ENCODE assay signal across 17 cellular contexts in the genomic region with DNA sequence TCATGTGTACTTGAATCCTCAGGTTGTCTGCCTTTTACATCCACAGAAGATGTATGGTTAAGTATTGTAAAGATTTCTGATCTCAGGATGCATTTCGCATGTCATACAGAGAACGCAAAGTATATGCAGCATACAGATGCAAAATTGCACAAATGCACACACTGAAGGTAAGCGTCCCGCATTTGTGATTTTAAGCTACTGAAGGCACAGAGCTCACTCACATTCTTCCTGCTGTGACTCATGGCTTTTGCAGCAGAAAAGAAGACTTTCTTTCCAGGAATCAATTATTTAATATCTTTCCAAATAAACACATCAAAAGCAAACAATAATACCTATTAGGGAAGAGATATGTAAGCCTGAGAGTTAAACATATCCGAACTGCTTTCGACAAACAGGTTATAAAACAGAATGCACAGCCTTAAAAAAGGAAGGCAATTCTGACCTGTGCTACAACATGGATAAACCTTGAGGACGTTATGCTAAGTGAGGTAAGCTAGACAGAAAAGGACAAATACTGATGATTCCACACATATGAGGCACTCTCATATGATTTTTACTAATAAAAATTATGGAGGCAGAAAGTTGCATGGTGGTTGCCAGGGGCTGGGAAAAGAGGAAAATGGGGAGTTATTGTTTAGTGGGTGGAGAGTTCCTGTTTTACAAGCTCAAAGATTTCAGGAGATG.
"Had no signal": no experiment of that assay in that cellular context is flagged by ENCODE, and none has a peak within 500 bp of the region (broad histone marks: within the 10 kb centered on the region; RNA-seq: fewer than 3 reads in every experiment).

No MANE protein-coding gene starts in this region.

- H3K9me3 ChIP-seq: esophagus squamous epithelium, pancreas, prostate gland, right lobe of liver, suprapubic skin, thyroid gland, upper lobe of right lung had no signal

- DNase-seq: effector memory CD4-positive, alpha-beta T cell; esophagus squamous epithelium; kidney glomerular epithelial cell; mesendoderm; naive B cell; occipital lobe; pancreas; right lobe of liver; stimulated activated CD4-positive, alpha-beta T cell treated with anti-CD3 and anti-CD28 coated beads, Interleukin-4, amount 100 ng/mL, for 1 hour; stimulated activated CD8-positive, alpha-beta memory T cell treated with anti-CD3 and anti-CD28 coated beads, Interleukin-4, amount 100 ng/mL, for 48 hours; stimulated activated naive CD8-positive, alpha-beta T cell treated with anti-CD3 and anti-CD28 coated beads, Interleukin-15, Interleukin-2, amounts not matched to agents 100 U/mL and 50 U/mL, for 24 hours; thyroid gland; upper lobe of right lung had no signal

- H3K4me1 ChIP-seq: pancreas, right lobe of liver, thyroid gland, upper lobe of right lung had no signal

- H3K36me3 ChIP-seq: esophagus squamous epithelium, pancreas, prostate gland, right lobe of liver, suprapubic skin, thyroid gland, upper lobe of right lung had no signal

- H3K4me3 ChIP-seq: esophagus squamous epithelium, hepatocyte, pancreas, prostate gland, right lobe of liver, suprapubic skin, thyroid gland, upper lobe of right lung had no signal

- H3K27me3 ChIP-seq: esophagus squamous epithelium, hepatocyte, pancreas, right lobe of liver, suprapubic skin, thyroid gland had no signal

- ATAC-seq: pancreas; right lobe of liver; stimulated activated effector memory CD8-positive, alpha-beta T cell treated with anti-CD3 and anti-CD28 coated beads, Interleukin-12 subunit alpha, Interleukin-12 subunit beta, amount 100 ng/mL, for 72 hours; stimulated activated naive CD8-positive, alpha-beta T cell treated with anti-CD3 and anti-CD28 coated beads, Interleukin-15, Interleukin-2, amounts not matched to agents 100 U/mL and 50 U/mL, for 24 hours; upper lobe of right lung had no signal
